Comparison of ENCODE assay signal across 8 cellular contexts in genomic region chr9:85505612-85506011, GRCh38.
"Had no signal": no experiment of that assay in that cellular context is flagged by ENCODE, and none has a peak within 500 bp of the region (broad histone marks: within the 10 kb centered on the region; RNA-seq: fewer than 3 reads in every experiment).

No MANE protein-coding gene starts in this region.

- H3K4me1 Mint-ChIP-seq: IgD-negative memory B cell had no signal

- DNase-seq: GOT3, H7, HFFc6 had no signal

- H3K27ac Mint-ChIP-seq: HFFc6, IgD-negative memory B cell had no signal

- H3K4me3 Mint-ChIP-seq: HFFc6, IgD-negative memory B cell had no signal

- H3K36me3 Mint-ChIP-seq: IgD-negative memory B cell had no signal

- H3K4me3 ChIP-seq: HAP-1 had no signal

- FAIRE-seq: HepG2 had no signal

- H3K27ac ChIP-seq: HL-60 had no signal

- H3K9me3 ChIP-seq: HAP-1 had no signal

- H3K4me1 ChIP-seq: HAP-1 had no signal

- ATAC-seq: HCT116, HepG2 had no signal

- H3K36me3 ChIP-seq: HAP-1 had no signal
